In genomic region chr1:2554621-2555387, GRCh38 we compare ENCODE assay signal across 7 cellular contexts. TPM values are rescaled to one million over a fixed set of nuclear protein-coding genes. Genes with fewer than 3 reads are reported as not detected.
DNase-seq lines count a peak whose midpoint lies in the region; ATAC-seq, FAIRE-seq and TF ChIP-seq lines count a peak whose summit lies in the region.

No MANE protein-coding gene starts in this region.

- H2BK5ac ChIP-seq in neuronal stem cell (ENCODE audit: low read length), result peak overlapping the region; percentile 62

- intact Hi-C loops in colonic mucosa (cut with DNase I), result no loop called here

- no peaks in the 10 kb centered on the region for H3K27me3 Mint-ChIP-seq in T-helper 17 cell

- peak overlapping the region; percentile 98 for H3K27ac Mint-ChIP-seq in T-helper 17 cell

- H3K4me3 ChIP-seq in colonic mucosa, result no peak overlapping the region
- no peak overlapping the region for H3K4me3 ChIP-seq in neuronal stem cell (ENCODE audit: low read length in 2 of 2)

- H4K8ac ChIP-seq in neuronal stem cell (ENCODE audit: low read depth, low read length), result peak overlapping the region; percentile 82

- peak; percentile 76 for FAIRE-seq in GM18507 (lab: Jason Lieb, UNC)

- peak overlapping the region; percentile 100 for H2BK15ac ChIP-seq in neuronal stem cell (ENCODE audit: low read length)

- H3K27me3 ChIP-seq in colonic mucosa (no peaks in the 10 kb centered on the region), neuronal stem cell (ENCODE audit: control insufficient read depth in 3 of 3, insufficient read depth in 3 of 3, low read depth in 1 of 3, low read length in 3 of 3) (peaks cover 0 to 15% (median 0%) of the 10 kb centered on the region in 3 experiments)

- no peak overlapping the region for H4K91ac ChIP-seq in neuronal stem cell (ENCODE audit: low read depth, low read length, poor library complexity)

- TF ChIP-seq CTCF in colonic mucosa (IDR thresholded peaks at IDR 0.05), result peak; percentile 50

- peak overlapping the region; percentile 76 for H3K4ac ChIP-seq in neuronal stem cell (ENCODE audit: low read length)

- H2AK5ac ChIP-seq in neuronal stem cell (ENCODE audit: low read depth, low read length), result peak overlapping the region; percentile 100

- H3K36me3 ChIP-seq in colonic mucosa (peaks cover 16% of the 10 kb centered on the region), neuronal stem cell (replicated peaks in 1 of 2; ENCODE audit: control insufficient read depth in 2 of 2, insufficient read depth in 2 of 2, low read length in 2 of 2) (no peaks in the 10 kb centered on the region)

- H2AFZ ChIP-seq in neuronal stem cell (ENCODE audit: low read length), result no peak overlapping the region

- peak overlapping the region; percentile 98 for H3K18ac ChIP-seq in neuronal stem cell (ENCODE audit: low read length)

- peak overlapping the region; percentile 91 for H2BK120ac ChIP-seq in neuronal stem cell (ENCODE audit: low read depth, low read length)

- H3K23ac ChIP-seq in neuronal stem cell (ENCODE audit: low read depth, low read length, poor library complexity), result peak overlapping the region; percentile 65

- DNase-seq in GM18507 (ENCODE audit: extremely low spot score, insufficient read length, low read depth) (no peak), T-helper 17 cell (peak in 1 of 3 donors; percentile 43), colonic mucosa (peak; percentile 70), neuronal stem cell (ENCODE audit: low spot score) (no peak), NCI-H128 (lab: John Stamatoyannopoulos, UW; ENCODE audit: unreplicated experiment) (no peak)

- H3K79me1 ChIP-seq in neuronal stem cell (ENCODE audit: low read depth, low read length), result peaks cover 2% of the 10 kb centered on the region

- H3K9ac ChIP-seq in colonic mucosa (ENCODE audit: low read depth in 2 of 2, low read length in 2 of 2), result peak overlapping the region in 1 of 2 donors; percentile 100
- H3K9ac ChIP-seq in neuronal stem cell (ENCODE audit: low read depth, low read length, poor library complexity), result peak overlapping the region; percentile 15

- H3K14ac ChIP-seq in neuronal stem cell (ENCODE audit: low read length), result no peak overlapping the region

- peak overlapping the region; percentile 99 for H3K4me3 Mint-ChIP-seq in T-helper 17 cell

- no peaks in the 10 kb centered on the region for H3K9me3 ChIP-seq in T-helper 17 cell (ENCODE audit: control insufficient read depth, low read length, poor library complexity, severe bottlenecking)
- no peaks in the 10 kb centered on the region for H3K9me3 ChIP-seq in colonic mucosa
- no peaks in the 10 kb centered on the region for H3K9me3 ChIP-seq in neuronal stem cell (replicated peaks in 1 of 2; ENCODE audit: control insufficient read depth in 2 of 2, insufficient read depth in 1 of 2, low read depth in 1 of 2, low read length in 2 of 2)

- H3K27ac ChIP-seq in colonic mucosa, result peak overlapping the region; percentile 86
- H3K27ac ChIP-seq in neuronal stem cell (replicated peaks; ENCODE audit: low read length), result no peak overlapping the region

- H3K4me1 ChIP-seq in colonic mucosa, result peaks cover 4% of the 10 kb centered on the region
- H3K4me1 ChIP-seq in neuronal stem cell (ENCODE audit: control insufficient read depth in 2 of 2, insufficient read depth in 1 of 2, low read depth in 1 of 2, low read length in 2 of 2), result peaks cover 7 to 15% of the 10 kb centered on the region in 2 donors

- WGBS in neuronal stem cell (ENCODE audit: extremely low coverage in 2 of 2, insufficient read length in 2 of 2, insufficient replicate concordance in 1 of 2), 2 donors, result no CpG with 5 or more reads among the region's 19 CpGs

- H3K4me1 Mint-ChIP-seq in T-helper 17 cell, result peaks cover 29% of the 10 kb centered on the region

- no peak overlapping the region for H3K4me2 ChIP-seq in neuronal stem cell (ENCODE audit: insufficient read depth, low read length, poor library complexity, severe bottlenecking)

- H3K36me3 Mint-ChIP-seq in T-helper 17 cell (ENCODE audit: low read depth), result peaks cover 5% of the 10 kb centered on the region

- peak overlapping the region; percentile 86 for H2BK12ac ChIP-seq in neuronal stem cell (ENCODE audit: low read length)

- ATAC-seq in T-helper 17 cell (peak; percentile 31), HG03045 (IDR thresholded peaks at IDR 0.05; ENCODE audit: unreplicated experiment) (no peak), GM18861 (IDR thresholded peaks at IDR 0.05; ENCODE audit: unreplicated experiment) (no peak)

RNA-seq across cellular contexts. Expression of gene TNFRSF14, which starts 1.4 kb away (rescaled TPM):
- total RNA-seq in T-helper 17 cell (100 to 1,000 TPM; 179 to 212 TPM), colonic mucosa (100 to 1,000 TPM; 111 to 145 TPM)
- 1.1 TPM for polyA plus RNA-seq in neuronal stem cell (2013, experiment 1 of 2)
- 1.3 TPM for polyA plus RNA-seq in neuronal stem cell (2013, experiment 2 of 2)

RNA-seq across cellular contexts. Expression of gene HES5, which starts 24.7 kb away (rescaled TPM):
- total RNA-seq in T-helper 17 cell (not detected), colonic mucosa (1 to 10 TPM; 2.5 to 4.2 TPM)
- 208 TPM for polyA plus RNA-seq in neuronal stem cell (2013, experiment 1 of 2)
- 209 TPM for polyA plus RNA-seq in neuronal stem cell (2013, experiment 2 of 2)

RNA-seq across cellular contexts. Expression of gene PANK4, which starts 28.4 kb away (rescaled TPM):
- total RNA-seq in T-helper 17 cell, result 10 to 100 TPM; 47.9 to 53.5 TPM
- total RNA-seq in colonic mucosa, result 10 to 100 TPM; 27.0 to 42.0 TPM
- polyA plus RNA-seq in neuronal stem cell (2013, experiment 1 of 2), result 23.5 TPM
- 22.7 TPM for polyA plus RNA-seq in neuronal stem cell (2013, experiment 2 of 2)

RNA-seq across cellular contexts. Expression of gene PRXL2B, which starts 31.8 kb away (rescaled TPM):
- total RNA-seq in T-helper 17 cell (10 to 100 TPM; 17.6 to 18.5 TPM), colonic mucosa (100 to 1,000 TPM; 105 to 120 TPM)
- 35.1 TPM for polyA plus RNA-seq in neuronal stem cell (2013, experiment 1 of 2)
- polyA plus RNA-seq in neuronal stem cell (2013, experiment 2 of 2), result 35.3 TPM
